8 cellular contexts compared by ENCODE assay signal in the genomic region with DNA sequence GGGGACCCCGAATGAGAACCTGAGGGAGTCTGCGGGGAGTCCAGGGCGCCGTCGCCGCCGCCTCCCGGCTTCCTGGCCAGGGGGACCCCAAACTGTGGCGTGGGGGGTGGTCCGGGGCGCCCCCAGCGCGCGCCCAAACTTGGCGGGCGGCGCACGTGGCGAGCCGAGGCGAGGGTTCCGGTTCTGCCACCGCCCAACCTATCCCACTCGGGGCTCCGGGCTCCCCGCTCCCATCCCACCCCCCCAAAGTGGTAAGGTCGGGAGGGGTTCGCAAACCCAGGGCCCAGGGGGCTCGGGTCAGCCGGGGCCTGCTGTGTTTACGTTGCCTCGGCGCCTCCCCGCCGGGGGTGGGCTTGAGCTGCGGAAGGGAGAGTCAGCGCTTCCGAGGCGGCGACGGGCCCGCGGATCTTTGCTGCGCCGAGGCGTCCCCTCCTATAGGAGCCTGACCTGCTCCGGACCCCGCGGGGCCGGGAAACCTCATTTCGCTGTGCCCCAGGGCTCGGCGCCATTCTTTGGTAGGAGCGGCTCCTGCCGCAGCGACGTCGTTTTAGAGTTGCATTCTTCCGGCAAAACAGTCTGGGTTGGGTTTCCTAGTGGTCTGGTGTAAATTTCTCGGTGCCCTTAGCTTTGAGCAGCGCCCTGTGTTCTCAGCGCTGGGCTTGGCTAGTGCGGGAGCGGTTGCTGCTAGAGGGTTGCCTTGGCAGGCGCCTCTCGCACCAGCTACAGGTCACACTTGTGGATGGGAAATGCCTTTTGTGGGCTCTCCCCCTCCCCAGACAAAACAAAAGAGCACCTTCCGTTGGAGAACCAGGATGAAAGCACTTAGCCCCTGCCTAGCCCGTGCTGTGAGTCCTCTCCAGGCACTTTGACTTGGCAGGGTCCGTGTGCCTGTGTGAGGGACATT. TPM values are rescaled to one million over a fixed set of nuclear protein-coding genes. Genes with fewer than 3 reads are reported as not detected.
DNase-seq lines count a peak whose midpoint lies in the region; ATAC-seq and TF ChIP-seq lines count a peak whose summit lies in the region.

No MANE protein-coding gene starts in this region.

- H3K27me3 ChIP-seq in right lobe of liver = no peaks in the 10 kb centered on the region

- peak overlapping the region; percentile 81 to 93 (median 92) for H3K4me3 ChIP-seq in right lobe of liver

- ATAC-seq in HG03139 (IDR thresholded peaks at IDR 0.05; ENCODE audit: unreplicated experiment) (peak; percentile 8), right lobe of liver (peak; percentile 6 to 12 (median 10)), esophagus mucosa (no peak)

- no peak for TF ChIP-seq CTCF in CD14-positive monocyte (IDR thresholded peaks at IDR 0.05)
- TF ChIP-seq CTCF in right lobe of liver (IDR thresholded peaks at IDR 0.05) = no peak

- TF ChIP-seq POLR2A in right lobe of liver (IDR thresholded peaks at IDR 0.05) = peak; percentile 24

- H3K36me3 Mint-ChIP-seq in CD14-positive monocyte = peaks cover 9 to 30% of the 10 kb centered on the region in 2 donors

- peaks cover 4 to 47% (median 15%) of the 10 kb centered on the region in 4 donors for H3K4me1 ChIP-seq in right lobe of liver

- no peaks in the 10 kb centered on the region for H3K9me3 Mint-ChIP-seq in CD14-positive monocyte

- peak overlapping the region; percentile 47 to 92 (median 87) for H3K27ac Mint-ChIP-seq in CD14-positive monocyte

- H3K36me3 ChIP-seq in right lobe of liver = peaks cover 0 to 8% (median 0%) of the 10 kb centered on the region in 4 donors

- H3K4me1 Mint-ChIP-seq in CD14-positive monocyte = peaks cover 49% of the 10 kb centered on the region

- 0% methylated on average over 15 of the region's 69 CpGs for WGBS in right lobe of liver (ENCODE audit: insufficient coverage, low coverage, low lambda C conversion rate, missing lambda C conversion rate)

- H3K4me3 Mint-ChIP-seq in CD14-positive monocyte = peak overlapping the region; percentile 91 to 95

- peaks cover 2 to 7% (median 3%) of the 10 kb centered on the region in 3 donors for H3K27me3 Mint-ChIP-seq in CD14-positive monocyte (ENCODE audit: low read depth in 3 of 3)

- H3K27ac ChIP-seq in cingulate gyrus (ENCODE audit: low read depth, low read length) (peak overlapping the region; percentile 79), right lobe of liver (peak overlapping the region; percentile 79 to 87 (median 85))

- intact Hi-C loops in CD14-positive monocyte (cut with micrococcal nuclease) (no loop called here), right lobe of liver (cut with DNase I) (no loop called here)

- DNase-seq in CD14-positive monocyte (ENCODE audit: low spot score) (no peak), right lobe of liver (peak in 2 of 3 donors; percentile 64 to 68), NCI-H226 (no peak)
- DNase-seq in activated CD4-positive, CD25-positive, alpha-beta regulatory T cell treated with anti-CD3 and anti-CD28 coated beads, Interleukin-2, amount 50 U/mL, for 16 hours (ENCODE audit: low read depth, low spot score) = peak; percentile 40
- peak; percentile 42 for DNase-seq in stimulated activated CD8-positive, alpha-beta memory T cell treated with anti-CD3 and anti-CD28 coated beads, Interleukin-12 subunit alpha, Interleukin-12 subunit beta, amount 100 ng/mL, for 4 hours (ENCODE audit: low read depth)

- H3K9me3 ChIP-seq in right lobe of liver = no peaks in the 10 kb centered on the region

RNA-seq across cellular contexts. Expression of a gene that starts 1.2 kb away (rescaled TPM):
- polyA plus RNA-seq in CD14-positive monocyte = 1 to 10 TPM; 3.3 to 4.2 TPM
- total RNA-seq in right lobe of liver (10 to 100 TPM; 22.3 to 50.9 (median 42.2) TPM), esophagus mucosa (91.6 TPM)

RNA-seq across cellular contexts. Expression of a gene that starts 7.2 kb away (rescaled TPM):
- under 1 TPM; 0.95 to 0.96 TPM for polyA plus RNA-seq in CD14-positive monocyte
- total RNA-seq in right lobe of liver (100 to 1,000 TPM; 151 to 380 (median 221) TPM), esophagus mucosa (19.2 TPM)

RNA-seq across cellular contexts. Expression of a gene that starts 24.8 kb away (rescaled TPM):
- 100 to 1,000 TPM; 211 to 232 TPM for polyA plus RNA-seq in CD14-positive monocyte
- total RNA-seq in right lobe of liver (100 to 1,000 TPM in 2 of 6 experiments, 10 to 100 TPM in 4; 70.1 to 210 (median 85.0) TPM), esophagus mucosa (120 TPM)

RNA-seq across cellular contexts. Expression of a gene that starts 29.6 kb away (rescaled TPM):
- 1,000 to 10,000 TPM; 1,318 to 1,526 TPM for polyA plus RNA-seq in CD14-positive monocyte
- total RNA-seq in right lobe of liver = 1,000 to 10,000 TPM in 2 of 6 experiments, 100 to 1,000 TPM in 4; 334 to 1,615 (median 355) TPM
- total RNA-seq in esophagus mucosa = 1,167 TPM

RNA-seq across cellular contexts. Expression of a gene that starts 41.4 kb away (rescaled TPM):
- not detected for polyA plus RNA-seq in CD14-positive monocyte
- total RNA-seq in right lobe of liver (under 1 TPM in 3 of 6 experiments, not detected in 3; 0.06 to 0.13 (median 0.06) TPM), esophagus mucosa (0.48 TPM)

Comparison
In these comparisons a context has a peak if more than half of its experiments do, and no peak if none do; other contexts are left out.
1. DNase-seq: peak in activated CD4-positive, CD25-positive, alpha-beta regulatory T cell treated with anti-CD3 and anti-CD28 coated beads, Interleukin-2, amount 50 U/mL, for 16 hours (single experiment), right lobe of liver (2 of 3) and stimulated activated CD8-positive, alpha-beta memory T cell treated with anti-CD3 and anti-CD28 coated beads, Interleukin-12 subunit alpha, Interleukin-12 subunit beta, amount 100 ng/mL, for 4 hours (single experiment); none in CD14-positive monocyte (single experiment) and NCI-H226 (single experiment).